1 cellular context compared by ENCODE assay signal in the genomic region with DNA sequence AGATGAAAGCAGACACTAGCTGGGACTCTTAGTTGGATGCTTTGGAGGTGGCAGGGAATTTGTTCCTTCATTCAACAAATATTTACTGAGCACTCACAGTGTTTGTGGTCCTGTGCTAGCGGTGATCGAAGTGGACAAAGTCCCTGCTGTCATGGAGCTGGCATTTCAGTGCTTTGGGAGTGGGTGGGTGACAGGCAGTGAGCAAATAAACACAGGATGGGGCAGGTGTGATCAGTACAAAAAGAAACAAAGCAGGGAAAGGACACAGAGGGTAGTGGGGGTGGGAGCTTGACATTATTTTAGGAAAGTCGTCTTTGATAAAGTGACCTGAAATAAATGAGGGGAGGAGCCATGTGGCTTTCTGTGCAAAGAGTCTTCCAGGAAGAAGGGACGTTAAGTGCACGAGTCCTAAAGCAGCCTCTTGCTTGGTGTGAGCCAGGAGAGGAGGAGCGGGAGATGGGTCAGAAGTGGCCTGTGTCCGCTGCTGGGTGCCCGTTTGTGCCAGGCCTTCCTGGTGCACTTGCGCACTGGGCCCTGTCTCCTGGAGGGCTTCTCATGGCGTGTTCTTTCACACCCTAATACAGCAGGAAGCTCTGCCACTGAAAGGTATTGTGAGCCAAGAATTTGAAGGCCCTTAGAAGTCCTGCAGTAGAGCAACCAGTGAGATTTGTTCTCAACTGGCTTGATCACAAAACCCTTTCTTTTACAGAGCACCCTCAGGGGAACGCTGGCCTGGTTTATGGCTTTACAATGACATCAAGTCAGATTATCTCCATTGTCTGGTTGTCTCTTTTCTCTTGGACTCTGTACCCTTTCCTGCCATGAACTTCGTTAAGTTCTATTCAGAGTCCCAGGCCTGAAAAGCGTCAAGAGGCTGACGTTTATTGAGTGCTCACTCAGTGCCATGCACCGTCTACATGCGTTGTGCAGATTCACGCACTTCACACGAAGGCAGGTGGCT.
A peak's percentile ranks its signal among the peaks of the same experiment; 100 is the strongest.
TF ChIP-seq lines count a peak whose summit lies in the region.

No MANE protein-coding gene starts in this region.

TF ChIP-seq in HepG2, 621 proteins besides CTCF, POLR2A, EP300 and RAD21 (continued from another document and continues in another):
- no peak for TF ChIP-seq MLLT10 (CRISPR knock-in tag; IDR thresholded peaks at IDR 0.05)
- peak; percentile 59; the same call in 1 of the 2 replicates for TF ChIP-seq HINFP (CRISPR knock-in tag; IDR thresholded peaks at IDR 0.05; ENCODE audit: low read depth)
- TF ChIP-seq, protein P1, sequence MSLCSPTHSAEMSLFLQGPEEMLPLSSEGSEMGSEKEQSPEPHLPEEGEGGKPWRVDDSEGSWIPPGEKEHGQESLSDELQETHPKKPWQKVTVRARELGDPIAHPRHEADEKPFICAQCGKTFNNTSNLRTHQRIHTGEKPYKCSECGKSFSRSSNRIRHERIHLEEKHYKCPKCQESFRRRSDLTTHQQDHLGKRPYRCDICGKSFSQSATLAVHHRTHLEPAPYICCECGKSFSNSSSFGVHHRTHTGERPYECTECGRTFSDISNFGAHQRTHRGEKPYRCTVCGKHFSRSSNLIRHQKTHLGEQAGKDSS (CRISPR knock-in tag; IDR thresholded peaks at IDR 0.05; ENCODE audit: borderline replicate concordance, low read depth) = peak; percentile 99
- TF ChIP-seq, protein P2, sequence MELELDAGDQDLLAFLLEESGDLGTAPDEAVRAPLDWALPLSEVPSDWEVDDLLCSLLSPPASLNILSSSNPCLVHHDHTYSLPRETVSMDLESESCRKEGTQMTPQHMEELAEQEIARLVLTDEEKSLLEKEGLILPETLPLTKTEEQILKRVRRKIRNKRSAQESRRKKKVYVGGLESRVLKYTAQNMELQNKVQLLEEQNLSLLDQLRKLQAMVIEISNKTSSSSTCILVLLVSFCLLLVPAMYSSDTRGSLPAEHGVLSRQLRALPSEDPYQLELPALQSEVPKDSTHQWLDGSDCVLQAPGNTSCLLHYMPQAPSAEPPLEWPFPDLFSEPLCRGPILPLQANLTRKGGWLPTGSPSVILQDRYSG (CRISPR knock-in tag; IDR thresholded peaks at IDR 0.05) = no peak
- no peak for TF ChIP-seq SOX6 (IDR thresholded peaks at IDR 0.05)
- peak; percentile 99 for TF ChIP-seq SOX6 (CRISPR knock-in tag; IDR thresholded peaks at IDR 0.05)
- peak; percentile 95 for TF ChIP-seq PHF21A (CRISPR knock-in tag; IDR thresholded peaks at IDR 0.05)
- TF ChIP-seq ZNF350 (CRISPR knock-in tag; IDR thresholded peaks at IDR 0.05; ENCODE audit: borderline replicate concordance, low read depth) = peak; percentile 82
- peak; percentile 77 for TF ChIP-seq CEBPG (CRISPR knock-in tag; IDR thresholded peaks at IDR 0.05)
- TF ChIP-seq ZNF33B (CRISPR knock-in tag; IDR thresholded peaks at IDR 0.05) = 0 out of 2 replicates have a peak, but pooled peaks have one; percentile 47
- peak; percentile 89 for TF ChIP-seq KDM4B (CRISPR knock-in tag; IDR thresholded peaks at IDR 0.05)
- TF ChIP-seq KMT2B (CRISPR knock-in tag; IDR thresholded peaks at IDR 0.05) = 0 out of 2 replicates have a peak, but pooled peaks have one; percentile 24
- peak; percentile 97 for TF ChIP-seq ISL2 (CRISPR knock-in tag; IDR thresholded peaks at IDR 0.05)
- TF ChIP-seq PAWR (CRISPR knock-in tag; IDR thresholded peaks at IDR 0.05; ENCODE audit: borderline replicate concordance) = no peak
- TF ChIP-seq, protein P3, sequence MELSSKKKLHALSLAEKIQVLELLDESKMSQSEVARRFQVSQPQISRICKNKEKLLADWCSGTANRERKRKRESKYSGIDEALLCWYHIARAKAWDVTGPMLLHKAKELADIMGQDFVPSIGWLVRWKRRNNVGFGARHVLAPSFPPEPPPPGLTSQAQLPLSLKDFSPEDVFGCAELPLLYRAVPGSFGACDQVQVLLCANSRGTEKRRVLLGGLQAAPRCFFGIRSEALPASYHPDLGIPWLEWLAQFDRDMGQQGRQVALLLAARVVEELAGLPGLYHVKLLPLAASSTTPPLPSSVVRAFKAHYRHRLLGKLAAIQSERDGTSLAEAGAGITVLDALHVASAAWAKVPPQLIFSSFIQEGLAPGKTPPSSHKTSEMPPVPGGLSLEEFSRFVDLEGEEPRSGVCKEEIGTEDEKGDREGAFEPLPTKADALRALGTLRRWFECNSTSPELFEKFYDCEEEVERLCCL (CRISPR knock-in tag; IDR thresholded peaks at IDR 0.05; ENCODE audit: borderline replicate concordance) = no peak
- TF ChIP-seq ZNF414 (CRISPR knock-in tag; IDR thresholded peaks at IDR 0.05) = peak; percentile 63; the same call in 1 of the 2 replicates
- TF ChIP-seq FOXK2 (IDR thresholded peaks at IDR 0.05) = peak; percentile 95
- peak; percentile 51; the same call in 1 of the 2 replicates for TF ChIP-seq ATF1 (CRISPR knock-in tag; IDR thresholded peaks at IDR 0.05)
- TF ChIP-seq, protein P4, sequence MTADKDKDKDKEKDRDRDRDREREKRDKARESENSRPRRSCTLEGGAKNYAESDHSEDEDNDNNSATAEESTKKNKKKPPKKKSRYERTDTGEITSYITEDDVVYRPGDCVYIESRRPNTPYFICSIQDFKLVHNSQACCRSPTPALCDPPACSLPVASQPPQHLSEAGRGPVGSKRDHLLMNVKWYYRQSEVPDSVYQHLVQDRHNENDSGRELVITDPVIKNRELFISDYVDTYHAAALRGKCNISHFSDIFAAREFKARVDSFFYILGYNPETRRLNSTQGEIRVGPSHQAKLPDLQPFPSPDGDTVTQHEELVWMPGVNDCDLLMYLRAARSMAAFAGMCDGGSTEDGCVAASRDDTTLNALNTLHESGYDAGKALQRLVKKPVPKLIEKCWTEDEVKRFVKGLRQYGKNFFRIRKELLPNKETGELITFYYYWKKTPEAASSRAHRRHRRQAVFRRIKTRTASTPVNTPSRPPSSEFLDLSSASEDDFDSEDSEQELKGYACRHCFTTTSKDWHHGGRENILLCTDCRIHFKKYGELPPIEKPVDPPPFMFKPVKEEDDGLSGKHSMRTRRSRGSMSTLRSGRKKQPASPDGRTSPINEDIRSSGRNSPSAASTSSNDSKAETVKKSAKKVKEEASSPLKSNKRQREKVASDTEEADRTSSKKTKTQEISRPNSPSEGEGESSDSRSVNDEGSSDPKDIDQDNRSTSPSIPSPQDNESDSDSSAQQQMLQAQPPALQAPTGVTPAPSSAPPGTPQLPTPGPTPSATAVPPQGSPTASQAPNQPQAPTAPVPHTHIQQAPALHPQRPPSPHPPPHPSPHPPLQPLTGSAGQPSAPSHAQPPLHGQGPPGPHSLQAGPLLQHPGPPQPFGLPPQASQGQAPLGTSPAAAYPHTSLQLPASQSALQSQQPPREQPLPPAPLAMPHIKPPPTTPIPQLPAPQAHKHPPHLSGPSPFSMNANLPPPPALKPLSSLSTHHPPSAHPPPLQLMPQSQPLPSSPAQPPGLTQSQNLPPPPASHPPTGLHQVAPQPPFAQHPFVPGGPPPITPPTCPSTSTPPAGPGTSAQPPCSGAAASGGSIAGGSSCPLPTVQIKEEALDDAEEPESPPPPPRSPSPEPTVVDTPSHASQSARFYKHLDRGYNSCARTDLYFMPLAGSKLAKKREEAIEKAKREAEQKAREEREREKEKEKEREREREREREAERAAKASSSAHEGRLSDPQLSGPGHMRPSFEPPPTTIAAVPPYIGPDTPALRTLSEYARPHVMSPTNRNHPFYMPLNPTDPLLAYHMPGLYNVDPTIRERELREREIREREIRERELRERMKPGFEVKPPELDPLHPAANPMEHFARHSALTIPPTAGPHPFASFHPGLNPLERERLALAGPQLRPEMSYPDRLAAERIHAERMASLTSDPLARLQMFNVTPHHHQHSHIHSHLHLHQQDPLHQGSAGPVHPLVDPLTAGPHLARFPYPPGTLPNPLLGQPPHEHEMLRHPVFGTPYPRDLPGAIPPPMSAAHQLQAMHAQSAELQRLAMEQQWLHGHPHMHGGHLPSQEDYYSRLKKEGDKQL (CRISPR knock-in tag; IDR thresholded peaks at IDR 0.05; ENCODE audit: low read depth) = peak; percentile 94
- TF ChIP-seq, protein P5, sequence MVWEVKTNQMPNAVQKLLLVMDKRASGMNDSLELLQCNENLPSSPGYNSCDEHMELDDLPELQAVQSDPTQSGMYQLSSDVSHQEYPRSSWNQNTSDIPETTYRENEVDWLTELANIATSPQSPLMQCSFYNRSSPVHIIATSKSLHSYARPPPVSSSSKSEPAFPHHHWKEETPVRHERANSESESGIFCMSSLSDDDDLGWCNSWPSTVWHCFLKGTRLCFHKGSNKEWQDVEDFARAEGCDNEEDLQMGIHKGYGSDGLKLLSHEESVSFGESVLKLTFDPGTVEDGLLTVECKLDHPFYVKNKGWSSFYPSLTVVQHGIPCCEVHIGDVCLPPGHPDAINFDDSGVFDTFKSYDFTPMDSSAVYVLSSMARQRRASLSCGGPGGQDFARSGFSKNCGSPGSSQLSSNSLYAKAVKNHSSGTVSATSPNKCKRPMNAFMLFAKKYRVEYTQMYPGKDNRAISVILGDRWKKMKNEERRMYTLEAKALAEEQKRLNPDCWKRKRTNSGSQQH (CRISPR knock-in tag; IDR thresholded peaks at IDR 0.05; ENCODE audit: low read depth) = peak; percentile 92; the same call in 1 of the 2 replicates
- peak; percentile 89; the same call in 1 of the 2 replicates for TF ChIP-seq ZNF614 (CRISPR knock-in tag; IDR thresholded peaks at IDR 0.05; ENCODE audit: borderline replicate concordance)
- TF ChIP-seq AHR (CRISPR knock-in tag; IDR thresholded peaks at IDR 0.05) = no peak; the same call in 1 of the 2 replicates
- TF ChIP-seq ATF7 (IDR thresholded peaks at IDR 0.05) = peak; percentile 42; the same call in 1 of the 2 replicates
- peak; percentile 92 for TF ChIP-seq ATF7 (CRISPR knock-in tag; IDR thresholded peaks at IDR 0.05)
- peak in 1 of 2 experiments; percentile 78; a peak in 2 of 4 replicates for TF ChIP-seq KLF16 (CRISPR knock-in tag; IDR thresholded peaks at IDR 0.05)
- TF ChIP-seq PATZ1 (CRISPR knock-in tag; IDR thresholded peaks at IDR 0.05) = peak; percentile 96
- no peak for TF ChIP-seq U2AF2 (IDR thresholded peaks at IDR 0.05; ENCODE audit: low read depth, low read length)
- peak; percentile 64; the same call in 1 of the 2 replicates for TF ChIP-seq KAT8 (CRISPR knock-in tag; IDR thresholded peaks at IDR 0.05)
- no peak for TF ChIP-seq BRCA1 (CRISPR knock-in tag; IDR thresholded peaks at IDR 0.05)
- TF ChIP-seq, protein P6, sequence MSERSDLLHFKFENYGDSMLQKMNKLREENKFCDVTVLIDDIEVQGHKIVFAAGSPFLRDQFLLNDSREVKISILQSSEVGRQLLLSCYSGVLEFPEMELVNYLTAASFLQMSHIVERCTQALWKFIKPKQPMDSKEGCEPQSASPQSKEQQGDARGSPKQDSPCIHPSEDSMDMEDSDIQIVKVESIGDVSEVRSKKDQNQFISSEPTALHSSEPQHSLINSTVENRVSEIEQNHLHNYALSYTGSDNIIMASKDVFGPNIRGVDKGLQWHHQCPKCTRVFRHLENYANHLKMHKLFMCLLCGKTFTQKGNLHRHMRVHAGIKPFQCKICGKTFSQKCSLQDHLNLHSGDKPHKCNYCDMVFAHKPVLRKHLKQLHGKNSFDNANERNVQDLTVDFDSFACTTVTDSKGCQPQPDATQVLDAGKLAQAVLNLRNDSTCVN (CRISPR knock-in tag; IDR thresholded peaks at IDR 0.05; ENCODE audit: borderline replicate concordance) = peak; percentile 73; the same call in 1 of the 2 replicates
- TF ChIP-seq ZNF607 (CRISPR knock-in tag; IDR thresholded peaks at IDR 0.05; ENCODE audit: borderline replicate concordance) = no peak
- TF ChIP-seq MZF1 (CRISPR knock-in tag; IDR thresholded peaks at IDR 0.05; ENCODE audit: borderline replicate concordance) = no peak
- no peak for TF ChIP-seq ZFP62 (CRISPR knock-in tag; IDR thresholded peaks at IDR 0.05)
- TF ChIP-seq GATAD2A (CRISPR knock-in tag; IDR thresholded peaks at IDR 0.05) = peak; percentile 99
- peak; percentile 76; the same call in 1 of the 2 replicates for TF ChIP-seq STAT5B (CRISPR knock-in tag; IDR thresholded peaks at IDR 0.05)
- peak; percentile 89; the same call in 1 of the 2 replicates for TF ChIP-seq NKX3-1 (CRISPR knock-in tag; IDR thresholded peaks at IDR 0.05)
- TF ChIP-seq ZNF383 (CRISPR knock-in tag; IDR thresholded peaks at IDR 0.05; ENCODE audit: borderline replicate concordance) = no peak
- TF ChIP-seq, protein P7, sequence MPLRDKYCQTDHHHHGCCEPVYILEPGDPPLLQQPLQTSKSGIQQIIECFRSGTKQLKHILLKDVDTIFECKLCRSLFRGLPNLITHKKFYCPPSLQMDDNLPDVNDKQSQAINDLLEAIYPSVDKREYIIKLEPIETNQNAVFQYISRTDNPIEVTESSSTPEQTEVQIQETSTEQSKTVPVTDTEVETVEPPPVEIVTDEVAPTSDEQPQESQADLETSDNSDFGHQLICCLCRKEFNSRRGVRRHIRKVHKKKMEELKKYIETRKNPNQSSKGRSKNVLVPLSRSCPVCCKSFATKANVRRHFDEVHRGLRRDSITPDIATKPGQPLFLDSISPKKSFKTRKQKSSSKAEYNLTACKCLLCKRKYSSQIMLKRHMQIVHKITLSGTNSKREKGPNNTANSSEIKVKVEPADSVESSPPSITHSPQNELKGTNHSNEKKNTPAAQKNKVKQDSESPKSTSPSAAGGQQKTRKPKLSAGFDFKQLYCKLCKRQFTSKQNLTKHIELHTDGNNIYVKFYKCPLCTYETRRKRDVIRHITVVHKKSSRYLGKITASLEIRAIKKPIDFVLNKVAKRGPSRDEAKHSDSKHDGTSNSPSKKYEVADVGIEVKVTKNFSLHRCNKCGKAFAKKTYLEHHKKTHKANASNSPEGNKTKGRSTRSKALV (CRISPR knock-in tag; IDR thresholded peaks at IDR 0.05) = peak; percentile 66; the same call in 1 of the 2 replicates
